In the genomic region with DNA sequence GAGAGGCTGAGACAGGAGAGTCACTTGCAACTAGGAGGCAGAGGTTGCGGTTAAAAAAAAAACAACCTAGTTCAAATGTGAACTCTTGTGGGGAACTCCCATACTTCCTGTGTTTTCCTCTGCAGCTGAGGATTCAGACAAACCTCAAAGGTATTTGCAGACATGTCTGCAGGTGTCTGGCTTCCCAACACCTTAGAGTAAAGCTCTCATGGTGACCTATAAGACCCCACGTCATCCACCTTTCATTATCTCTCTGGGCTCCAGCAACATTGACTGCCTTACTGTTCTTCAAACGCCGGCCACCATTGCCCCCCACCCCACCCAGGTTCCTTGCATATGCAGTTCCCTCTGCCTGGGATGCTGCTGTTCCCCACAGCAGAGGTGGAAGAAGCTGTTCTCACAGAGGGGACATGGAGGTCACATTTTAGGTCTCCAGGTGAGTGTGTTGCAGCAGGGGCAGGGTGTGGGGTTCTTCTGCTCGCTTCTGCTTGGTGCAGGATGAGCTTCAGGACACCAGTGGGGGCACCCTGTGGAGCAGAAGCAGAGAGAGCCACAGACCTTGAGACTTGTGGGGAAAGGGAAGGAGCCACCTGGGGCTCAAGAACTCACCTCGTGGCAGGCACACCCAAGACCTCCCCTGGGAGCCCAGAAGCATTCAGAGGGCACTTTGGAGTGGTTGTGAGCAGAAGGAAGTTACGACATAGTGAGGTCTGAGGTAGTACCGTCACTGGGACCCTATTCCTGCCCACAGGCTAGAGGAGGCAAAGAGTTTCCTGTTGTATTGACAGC, we compare ENCODE assay signal across 14 cellular contexts.
DNase-seq lines count a peak whose midpoint lies in the region; FAIRE-seq and TF ChIP-seq lines count a peak whose summit lies in the region.
"Had no signal": no experiment of that assay in that cellular context is flagged by ENCODE, and none has a peak within 500 bp of the region (broad histone marks: within the 10 kb centered on the region; RNA-seq: fewer than 3 reads in every experiment).

No MANE protein-coding gene starts in this region.

- intact Hi-C loops in PC-9 (cut with micrococcal nuclease; ENCODE audit: unreplicated experiment): no loop called here

- FAIRE-seq in small intestine (lab: Jason Lieb, UNC): no peak

- H3K27ac ChIP-seq in small intestine (ENCODE audit: low read depth in 1 of 2, low read length in 1 of 2) (no peak overlapping the region), PC-9 (no peak overlapping the region)
- H3K27ac ChIP-seq: VCaP had no signal

- no TSS peak for BruUV-seq in PC-9 (replicated peaks; lab: Mats Ljungman, UMichigan)

- no peak overlapping the region for H2AFZ ChIP-seq in PC-9

- H3K4me1 ChIP-seq in small intestine (ENCODE audit: control insufficient read depth in 2 of 2, insufficient read depth in 1 of 2, low read depth in 1 of 2, low read length in 1 of 2) (peaks cover 0 to 2% of the 10 kb centered on the region in 2 donors), PC-9 (replicated peaks; ENCODE audit: insufficient read depth) (no peaks in the 10 kb centered on the region)

- WGBS in small intestine, 3 donors: 66 to 77% (median 74%) methylated on average over 8 of the region's 8 CpGs

- no peak for TF ChIP-seq CTCF in PC-9 (conservative IDR thresholded peaks at IDR 0.05)

- H3K4me3 ChIP-seq in small intestine (ENCODE audit: low read depth in 1 of 2, low read length in 2 of 2) (no peak overlapping the region), PC-9 (no peak overlapping the region)

- H3K27me3 ChIP-seq in small intestine (ENCODE audit: control insufficient read depth in 2 of 2, insufficient read depth in 2 of 2, low read length in 2 of 2): no peaks in the 10 kb centered on the region
- H3K27me3 ChIP-seq in PC-9 (ENCODE audit: insufficient read depth, low read depth): 0 out of 2 replicates have a peak, but pooled peaks cover 2% of the 10 kb centered on the region

- H3K9me2 ChIP-seq in PC-9 (ENCODE audit: insufficient read depth): no peaks in the 10 kb centered on the region

- CTCF ChIA-PET in HEK293T (lab: Yijun Ruan, JAX): no interaction called here
- CTCF ChIA-PET in PC-9 (lab: Charles Lee): no interaction called here

- H3F3A ChIP-seq in PC-9 (ENCODE audit: insufficient read depth, low read depth): no peaks in the 10 kb centered on the region

- no peaks in the 10 kb centered on the region for H4K20me1 ChIP-seq in PC-9 (ENCODE audit: insufficient read depth)

- POLR2A ChIA-PET in HEK293T (lab: Yijun Ruan, JAX): no interaction called here
- POLR2A ChIA-PET in PC-9 (lab: Charles Lee; ENCODE audit: unreplicated experiment): no interaction called here

- H3K9me3 ChIP-seq in small intestine (ENCODE audit: control insufficient read depth, low read depth) (no peaks in the 10 kb centered on the region), PC-9 (ENCODE audit: insufficient read depth, low read depth) (no peaks in the 10 kb centered on the region)

- peak; percentile 25 to 33 for DNase-seq in activated CD4-positive, alpha-beta T cell treated with anti-CD3 and anti-CD28 coated beads for 4 hours
- DNase-seq in activated CD4-positive, alpha-beta T cell treated with anti-CD3 and anti-CD28 coated beads for 48 hours: no peak
- DNase-seq in T-helper 1 cell (peak in 4 of 5 donors; percentile 38 to 56 (median 53)), small intestine (peak; percentile 18), HuH-7 (ENCODE audit: low spot score) (no peak), HEK293T (ENCODE audit: extremely low spot score) (no peak), PC-9 (no peak)
- peak; percentile 10 for DNase-seq in activated gamma-delta T cell treated with anti-CD3 and anti-CD28 coated beads, Interleukin-2, amount 50 U/mL, for 16 hours (ENCODE audit: low read depth)
- DNase-seq: ACHN, amygdala, dermis blood vessel endothelial cell, DMS53, foreskin fibroblast had no signal

- H3K4me2 ChIP-seq in PC-9: no peak overlapping the region

- H3K36me3 ChIP-seq in small intestine (ENCODE audit: control insufficient read depth in 2 of 2, insufficient read depth in 2 of 2, low read length in 2 of 2) (no peaks in the 10 kb centered on the region), PC-9 (ENCODE audit: low read depth) (no peaks in the 10 kb centered on the region)

- no peaks in the 10 kb centered on the region for H3K79me2 ChIP-seq in PC-9 (ENCODE audit: low read depth)

TF ChIP-seq in HEK293T, 16 proteins besides CTCF, POLR2A, EP300 and RAD21:
- TF ChIP-seq LEF1 (IDR thresholded peaks at IDR 0.05; ENCODE audit: borderline replicate concordance): no peak
- TF ChIP-seq, protein P1, sequence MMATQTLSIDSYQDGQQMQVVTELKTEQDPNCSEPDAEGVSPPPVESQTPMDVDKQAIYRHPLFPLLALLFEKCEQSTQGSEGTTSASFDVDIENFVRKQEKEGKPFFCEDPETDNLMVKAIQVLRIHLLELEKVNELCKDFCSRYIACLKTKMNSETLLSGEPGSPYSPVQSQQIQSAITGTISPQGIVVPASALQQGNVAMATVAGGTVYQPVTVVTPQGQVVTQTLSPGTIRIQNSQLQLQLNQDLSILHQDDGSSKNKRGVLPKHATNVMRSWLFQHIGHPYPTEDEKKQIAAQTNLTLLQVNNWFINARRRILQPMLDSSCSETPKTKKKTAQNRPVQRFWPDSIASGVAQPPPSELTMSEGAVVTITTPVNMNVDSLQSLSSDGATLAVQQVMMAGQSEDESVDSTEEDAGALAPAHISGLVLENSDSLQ (IDR thresholded peaks at IDR 0.05): no peak
- no peak for TF ChIP-seq HDGF (IDR thresholded peaks at IDR 0.05; ENCODE audit: borderline replicate concordance)
- no peak for TF ChIP-seq ELF4 (IDR thresholded peaks at IDR 0.05)
- no peak for TF ChIP-seq FOXK2 (IDR thresholded peaks at IDR 0.05)
- TF ChIP-seq SP1 (IDR thresholded peaks at IDR 0.05): no peak
- no peak for TF ChIP-seq FOXM1 (IDR thresholded peaks at IDR 0.05; ENCODE audit: borderline replicate concordance)
- no peak for TF ChIP-seq SUZ12 (IDR thresholded peaks at IDR 0.05)
- no peak for TF ChIP-seq TARDBP (IDR thresholded peaks at IDR 0.05)
- no peak for TF ChIP-seq CTBP1 (IDR thresholded peaks at IDR 0.05; ENCODE audit: borderline replicate concordance)
- no peak for TF ChIP-seq BHLHE40 (IDR thresholded peaks at IDR 0.05; ENCODE audit: borderline replicate concordance)
- no peak for TF ChIP-seq ARNT (IDR thresholded peaks at IDR 0.05)
- no peak for TF ChIP-seq FOXA1 (IDR thresholded peaks at IDR 0.05)
- no peak for TF ChIP-seq NFRKB (IDR thresholded peaks at IDR 0.05)
- no peak for TF ChIP-seq ZNF384 (IDR thresholded peaks at IDR 0.05)
- TF ChIP-seq L3MBTL2 (conservative IDR thresholded peaks at IDR 0.05): no peak

Comparison
In these comparisons a context has a peak if more than half of its experiments do, and no peak if none do; other contexts are left out.
1. DNase-seq: peak in activated CD4-positive, alpha-beta T cell treated with anti-CD3 and anti-CD28 coated beads for 4 hours (2 of 2), T-helper 1 cell (4 of 5), activated gamma-delta T cell treated with anti-CD3 and anti-CD28 coated beads, Interleukin-2, amount 50 U/mL, for 16 hours (single experiment) and small intestine (single experiment); none in activated CD4-positive, alpha-beta T cell treated with anti-CD3 and anti-CD28 coated beads for 48 hours (single experiment), HuH-7 (single experiment), HEK293T (single experiment) and PC-9 (0 of 2).